In the genomic region with DNA sequence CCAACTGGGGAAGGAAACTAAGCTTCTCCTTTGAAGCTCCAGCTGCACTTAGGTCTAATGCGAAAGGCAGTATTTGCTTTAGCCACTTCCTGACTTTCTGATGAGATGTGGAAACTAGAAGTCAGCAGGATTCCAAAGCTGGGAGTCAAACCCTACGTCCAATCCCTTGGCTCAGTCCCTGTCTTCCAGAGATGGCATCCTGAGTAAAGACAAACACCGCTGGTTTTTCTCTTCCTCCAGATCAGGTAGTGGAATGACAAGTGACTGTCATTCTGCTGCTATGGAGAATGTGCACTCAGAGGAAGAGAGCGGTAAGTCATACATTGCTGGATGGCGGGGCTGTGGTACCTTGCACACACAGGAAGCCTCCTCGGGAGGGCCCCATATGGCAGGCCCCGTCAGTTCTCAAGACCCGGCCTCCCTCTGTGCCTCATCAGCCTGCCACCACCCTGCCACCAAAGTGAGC, we compare ENCODE assay signal across 16 cellular contexts.
DNase-seq lines count a peak whose midpoint lies in the region; ATAC-seq, FAIRE-seq and TF ChIP-seq lines count a peak whose summit lies in the region.
"Had no signal": no experiment of that assay in that cellular context is flagged by ENCODE, and none has a peak within 500 bp of the region (broad histone marks: within the 10 kb centered on the region; RNA-seq: fewer than 3 reads in every experiment).

No MANE protein-coding gene starts in this region.

- no peak overlapping the region for H3K18ac ChIP-seq in mesenchymal stem cell (ENCODE audit: low read depth in 1 of 2, low read length in 2 of 2)

- H2AK5ac ChIP-seq in mesenchymal stem cell (ENCODE audit: low read length, severe bottlenecking): no peak overlapping the region

- H3K4me1 ChIP-seq in DND-41 (ENCODE audit: insufficient read depth, low read length) (peaks cover 43% of the 10 kb centered on the region), astrocyte (ENCODE audit: insufficient read depth, low read length) (peaks cover 5% of the 10 kb centered on the region), mesenchymal stem cell (ENCODE audit: control insufficient read depth, insufficient read depth, low read depth, low read length) (no peaks in the 10 kb centered on the region)
- H3K4me1 ChIP-seq: breast epithelium had no signal

- H3K9ac ChIP-seq in DND-41 (ENCODE audit: low read depth, low read length) (no peak overlapping the region), astrocyte (ENCODE audit: low read length) (no peak overlapping the region), mesenchymal stem cell (ENCODE audit: low read length) (no peak overlapping the region)

- TF ChIP-seq CTCF in DND-41 (IDR thresholded peaks at IDR 0.05; ENCODE audit: borderline replicate concordance, extremely low read depth, low read length, poor library complexity, severe bottlenecking) (peak; percentile 31), astrocyte (IDR thresholded peaks at IDR 0.05; ENCODE audit: insufficient read depth, low read depth, low read length) (no peak)

- peak overlapping the region; percentile 68 for H3K27ac ChIP-seq in DND-41 (ENCODE audit: low read length)
- peak overlapping the region; percentile 15 for H3K27ac ChIP-seq in astrocyte (ENCODE audit: low read depth, low read length)
- no peak overlapping the region for H3K27ac ChIP-seq in mesenchymal stem cell (ENCODE audit: low read length, poor library complexity, severe bottlenecking)
- H3K27ac ChIP-seq: HL-60 had no signal

- intact Hi-C loops in left ventricle myocardium superior (cut with micrococcal nuclease): no loop called here

- H3K4me3 ChIP-seq in DND-41 (ENCODE audit: low read depth in 1 of 2, low read length in 2 of 2): no peak overlapping the region
- H3K4me3 ChIP-seq in astrocyte (ENCODE audit: insufficient read depth, low read depth, low read length): no peak overlapping the region
- H3K4me3 ChIP-seq in mesenchymal stem cell (ENCODE audit: insufficient read depth in 1 of 2, low read depth in 1 of 2, low read length in 2 of 2): no peak overlapping the region
- H3K4me3 ChIP-seq: breast epithelium had no signal

- H4K91ac ChIP-seq in mesenchymal stem cell (ENCODE audit: low read length): peak overlapping the region; percentile 6

- H3K79me2 ChIP-seq in DND-41 (ENCODE audit: insufficient read depth, low read length) (no peaks in the 10 kb centered on the region), astrocyte (ENCODE audit: insufficient read depth, low read length) (no peaks in the 10 kb centered on the region)

- H4K8ac ChIP-seq in mesenchymal stem cell (ENCODE audit: low read length): peak overlapping the region; percentile 5

- H3K9me3 Mint-ChIP-seq in astrocyte (ENCODE audit: unreplicated experiment): peaks cover 7% of the 10 kb centered on the region
- H3K9me3 Mint-ChIP-seq: nephron progenitor cell; stimulated activated memory B cell treated with anti-CD40 and anti-IgM and Interleukin-4, amounts not matched to agents 10 μg/mL and 1 μg/mL and 100 μg/mL, for 72 hours had no signal

- 64% methylated on average over 8 of the region's 8 CpGs for WGBS in mesenchymal stem cell

- H2BK12ac ChIP-seq in mesenchymal stem cell (ENCODE audit: low read length in 2 of 2): peak overlapping the region in 1 of 2 experiments; percentile 59

- H3K27ac Mint-ChIP-seq in astrocyte (ENCODE audit: unreplicated experiment): peak overlapping the region; percentile 80
- H3K27ac Mint-ChIP-seq: nephron progenitor cell; stimulated activated memory B cell treated with anti-CD40 and anti-IgM and Interleukin-4, amounts not matched to agents 10 μg/mL and 1 μg/mL and 100 μg/mL, for 72 hours had no signal

- no peak overlapping the region for H2BK120ac ChIP-seq in mesenchymal stem cell (ENCODE audit: low read depth, low read length)

- H4K20me1 ChIP-seq in DND-41 (ENCODE audit: insufficient read depth, low read length): no peaks in the 10 kb centered on the region
- H4K20me1 ChIP-seq in astrocyte (ENCODE audit: insufficient read depth, low read length): no peaks in the 10 kb centered on the region

- ATAC-seq in DND-41 (ENCODE audit: insufficient read depth, low read depth) (peak; percentile 86), left ventricle myocardium superior (no peak), HG03159 (IDR thresholded peaks at IDR 0.05; ENCODE audit: unreplicated experiment) (no peak)
- ATAC-seq: stimulated activated memory B cell treated with anti-CD40 and anti-IgM and Interleukin-4, amounts not matched to agents 10 μg/mL and 1 μg/mL and 100 μg/mL, for 72 hours had no signal

- no peak for FAIRE-seq in astrocyte (lab: Jason Lieb, UNC)
- FAIRE-seq: D721Med, GM12891, islet of Langerhans had no signal

- no peak overlapping the region for H3K4me3 Mint-ChIP-seq in astrocyte (ENCODE audit: unreplicated experiment)
- H3K4me3 Mint-ChIP-seq: nephron progenitor cell; stimulated activated memory B cell treated with anti-CD40 and anti-IgM and Interleukin-4, amounts not matched to agents 10 μg/mL and 1 μg/mL and 100 μg/mL, for 72 hours had no signal

- peaks cover 21% of the 10 kb centered on the region for H3K4me1 Mint-ChIP-seq in astrocyte (ENCODE audit: low read depth, unreplicated experiment)
- H3K4me1 Mint-ChIP-seq: nephron progenitor cell had no signal

- H3K27me3 Mint-ChIP-seq in astrocyte (ENCODE audit: low read depth, unreplicated experiment): no peaks in the 10 kb centered on the region

- no peak overlapping the region; the same call in 1 of the 2 replicates for H3K4me2 ChIP-seq in DND-41 (ENCODE audit: insufficient read depth, low read length)
- peak overlapping the region; percentile 56 for H3K4me2 ChIP-seq in astrocyte (ENCODE audit: low read length)
- no peak overlapping the region for H3K4me2 ChIP-seq in mesenchymal stem cell (ENCODE audit: low read length, poor library complexity, severe bottlenecking)

- H2AFZ ChIP-seq in DND-41 (ENCODE audit: low read depth, low read length) (peak overlapping the region; percentile 43; the same call in 1 of the 2 replicates), astrocyte (ENCODE audit: low read depth, low read length) (no peak overlapping the region), mesenchymal stem cell (ENCODE audit: low read depth, low read length) (no peak overlapping the region)

- H3K36me3 ChIP-seq in DND-41 (ENCODE audit: insufficient read depth, low read length) (no peaks in the 10 kb centered on the region), astrocyte (ENCODE audit: insufficient read depth, low read length) (no peaks in the 10 kb centered on the region), mesenchymal stem cell (ENCODE audit: control insufficient read depth in 1 of 2, insufficient read depth in 2 of 2, low read depth in 1 of 2, low read length in 2 of 2) (no peaks in the 10 kb centered on the region)
- H3K36me3 ChIP-seq: breast epithelium had no signal

- H3K14ac ChIP-seq in mesenchymal stem cell (ENCODE audit: low read length in 2 of 2): peak overlapping the region in 1 of 2 experiments; percentile 44

- no peaks in the 10 kb centered on the region for H3K79me1 ChIP-seq in mesenchymal stem cell (replicated peaks; ENCODE audit: low read length, poor library complexity, severe bottlenecking)

- H2BK15ac ChIP-seq in mesenchymal stem cell (ENCODE audit: low read depth, poor library complexity, severe bottlenecking): no peak overlapping the region

- H3K27me3 ChIP-seq in DND-41 (ENCODE audit: insufficient read depth, low read length, poor library complexity) (no peaks in the 10 kb centered on the region), astrocyte (ENCODE audit: insufficient read depth, low read length) (no peaks in the 10 kb centered on the region), mesenchymal stem cell (ENCODE audit: control insufficient read depth in 1 of 2, insufficient read depth in 1 of 2, low read length in 2 of 2) (no peaks in the 10 kb centered on the region)
- H3K27me3 ChIP-seq: breast epithelium had no signal

- DNase-seq in DND-41 (peak; percentile 54), HT-29 (ENCODE audit: low spot score) (peak; percentile 61), astrocyte (ENCODE audit: low read depth) (peak; percentile 39), mesenchymal stem cell (peak; percentile 69), left ventricle myocardium superior (no peak)
- DNase-seq in stimulated activated naive CD4-positive, alpha-beta T cell treated with Interleukin-2 at 50 U/mL for 16 hours (lab: John Stamatoyannopoulos, UW): no peak
- DNase-seq: activated T-cell treated with anti-CD3 and anti-CD28 coated beads, Interleukin-2, amount 50 U/mL, for 1 hour; erythroblast; nephron progenitor cell had no signal

- H3K9me3 ChIP-seq in DND-41 (ENCODE audit: insufficient read depth, low read length, severe bottlenecking) (no peaks in the 10 kb centered on the region), astrocyte (ENCODE audit: insufficient read depth, low read depth, low read length) (peaks cover 5% of the 10 kb centered on the region), mesenchymal stem cell (ENCODE audit: control insufficient read depth, low read length) (no peaks in the 10 kb centered on the region)
- H3K9me3 ChIP-seq: breast epithelium had no signal

- H3K36me3 Mint-ChIP-seq in astrocyte (ENCODE audit: low read depth, unreplicated experiment): peaks cover 3% of the 10 kb centered on the region
- H3K36me3 Mint-ChIP-seq: stimulated activated memory B cell treated with anti-CD40 and anti-IgM and Interleukin-4, amounts not matched to agents 10 μg/mL and 1 μg/mL and 100 μg/mL, for 72 hours had no signal

- no peak overlapping the region for H2BK5ac ChIP-seq in mesenchymal stem cell (ENCODE audit: low read depth, low read length, poor library complexity, severe bottlenecking)

- no peak overlapping the region for H3K23ac ChIP-seq in mesenchymal stem cell (ENCODE audit: low read length in 2 of 2)

- H3K4ac ChIP-seq in mesenchymal stem cell (ENCODE audit: low read depth in 1 of 2, low read length in 2 of 2): no peak overlapping the region

Comparison
In these comparisons a context has a peak if more than half of its experiments do, and no peak if none do; other contexts are left out.
1. DNase-seq: peak in DND-41 (single experiment), HT-29 (single experiment), astrocyte (single experiment) and mesenchymal stem cell (single experiment); none in left ventricle myocardium superior (single experiment) and stimulated activated naive CD4-positive, alpha-beta T cell treated with Interleukin-2 at 50 U/mL for 16 hours (single experiment).